Comparison of ENCODE assay signal across 1 cellular context in the genomic region with DNA sequence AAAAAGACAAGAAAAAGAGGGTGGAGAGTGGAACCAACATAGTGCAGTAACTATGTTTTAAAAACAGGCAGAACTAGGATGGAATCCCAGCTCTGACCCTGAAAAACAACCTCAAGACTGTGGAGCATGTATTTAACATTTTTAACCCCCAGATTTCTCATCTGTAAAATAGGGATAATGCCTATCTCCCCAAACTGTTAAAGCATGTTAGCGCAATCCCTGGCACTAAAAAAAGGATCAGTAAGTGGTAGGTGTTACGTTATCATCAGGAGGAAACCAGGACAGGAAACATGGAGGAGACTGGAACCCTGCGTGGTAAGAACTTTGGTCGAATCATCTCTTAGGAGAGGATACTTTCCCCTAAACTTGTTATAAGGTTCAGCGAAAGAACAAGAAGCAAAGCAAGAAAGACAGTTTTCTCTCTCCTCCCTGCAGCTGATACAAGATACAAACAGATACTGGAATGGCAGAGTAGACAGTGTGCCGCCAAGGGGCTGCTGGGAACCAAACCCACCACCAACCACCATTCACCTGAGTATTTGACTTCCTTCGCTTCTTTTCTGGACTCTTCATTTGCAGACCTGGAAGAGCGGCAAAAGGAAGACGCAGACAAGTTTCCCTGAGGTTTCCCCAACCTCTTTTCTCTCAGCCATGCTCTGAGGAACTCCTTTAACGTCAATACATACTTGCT.
TF ChIP-seq lines count a peak whose summit lies in the region.

No MANE protein-coding gene starts in this region.

TF ChIP-seq in H1, 55 proteins besides CTCF, POLR2A, EP300 and RAD21:
- no peak for TF ChIP-seq SIN3A (conservative IDR thresholded peaks at IDR 0.05 in 1 of 2, IDR thresholded peaks at IDR 0.05 in 1 of 2; ENCODE audit: low read depth in 1 of 2, low read length in 2 of 2)
- TF ChIP-seq SRF (IDR thresholded peaks at IDR 0.05; ENCODE audit: low read depth, low read length): no peak
- no peak for TF ChIP-seq POLR2AphosphoS5 (IDR thresholded peaks at IDR 0.05; ENCODE audit: low read depth, low read length)
- no peak for TF ChIP-seq TEAD4 (IDR thresholded peaks at IDR 0.05; ENCODE audit: low read depth, low read length)
- TF ChIP-seq GTF2F1 (IDR thresholded peaks at IDR 0.05; ENCODE audit: borderline replicate concordance, low read depth, low read length): no peak
- TF ChIP-seq EGR1 (IDR thresholded peaks at IDR 0.05; ENCODE audit: borderline replicate concordance, low read depth, low read length): no peak
- no peak for TF ChIP-seq CREB1 (IDR thresholded peaks at IDR 0.05)
- no peak for TF ChIP-seq JUN (IDR thresholded peaks at IDR 0.05; ENCODE audit: low read depth, low read length)
- TF ChIP-seq CBX5 (IDR thresholded peaks at IDR 0.05; ENCODE audit: low read depth, low read length): no peak
- TF ChIP-seq CBX8 (IDR thresholded peaks at IDR 0.05; ENCODE audit: borderline replicate concordance, low read depth, low read length): no peak
